Comparison of ENCODE assay signal across 26 cellular contexts in the genomic region with DNA sequence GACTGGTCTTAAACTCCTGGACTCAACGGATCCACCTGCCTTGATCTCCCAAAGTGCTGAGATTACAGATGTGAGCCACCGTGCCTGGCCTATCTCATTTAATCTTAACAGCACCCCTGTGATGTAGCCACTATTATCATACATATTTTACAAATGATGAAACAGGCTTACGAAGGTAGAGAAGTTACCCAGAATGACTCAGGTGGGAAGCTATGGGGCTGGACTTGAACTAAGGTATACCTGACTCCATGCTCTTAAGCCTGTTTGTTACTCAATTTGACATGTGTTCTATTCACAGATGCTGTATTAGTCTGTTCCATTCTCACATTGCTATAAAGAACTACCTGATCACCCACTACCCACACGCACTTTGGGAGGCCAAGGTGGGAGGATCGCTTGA.
"Had no signal": no experiment of that assay in that cellular context is flagged by ENCODE, and none has a peak within 500 bp of the region (broad histone marks: within the 10 kb centered on the region; RNA-seq: fewer than 3 reads in every experiment).

No MANE protein-coding gene starts in this region.

- H3K4me1 ChIP-seq: prostate gland, uterus had no signal

- DNase-seq: hypothalamus; islet precursor cell; left ventricle myocardium inferior; midbrain; mucosa of descending colon; naive thymus-derived CD4-positive, alpha-beta T cell; ovary; retina; right cardiac atrium; stimulated activated CD4-positive, alpha-beta T cell treated with anti-CD3 and anti-CD28 coated beads, Interleukin-12 subunit alpha, Interleukin-12 subunit beta, amount 100 ng/mL, for 4 hours; stimulated activated CD4-positive, alpha-beta T cell treated with anti-CD3 and anti-CD28 coated beads, Interleukin-15, amount 100 ng/mL, for 24 hours; stimulated activated CD4-positive, alpha-beta T cell treated with anti-CD3 and anti-CD28 coated beads, Interleukin-2, amount 100 ng/mL, for 24 hours; stimulated activated CD4-positive, alpha-beta T cell treated with anti-CD3 and anti-CD28 coated beads, Interleukin-4, amount 100 ng/mL, for 1 hour; stimulated activated naive B cell treated with anti-CD40 and anti-IgM and Interleukin-4, amounts not matched to agents 10 μg/mL and 1 μg/mL and 100 μg/mL, for 72 hours; tibial artery; uterus had no signal

- H3K36me3 ChIP-seq: left ventricle myocardium inferior, ovary, prostate gland, suprapubic skin, thoracic aorta, tibial artery, uterus had no signal

- ATAC-seq: mucosa of descending colon; naive thymus-derived CD4-positive, alpha-beta T cell; natural killer cell treated with Interleukin-12 subunit alpha and Interleukin-12 subunit beta and Interleukin-15 and Interleukin-18, amount 100 ng/mL, for 72 hours; right cardiac atrium; sciatic nerve; stimulated activated naive B cell treated with anti-CD40 and anti-IgM and Interleukin-4, amounts not matched to agents 10 μg/mL and 1 μg/mL and 100 μg/mL, for 72 hours had no signal

- H3K4me3 Mint-ChIP-seq: memory B cell; naive thymus-derived CD4-positive, alpha-beta T cell; natural killer cell treated with Interleukin-12 subunit alpha and Interleukin-12 subunit beta and Interleukin-15 and Interleukin-18, amount 100 ng/mL, for 72 hours; stimulated activated naive B cell treated with anti-CD40 and anti-IgM and Interleukin-4, amounts not matched to agents 10 μg/mL and 1 μg/mL and 100 μg/mL, for 72 hours; stimulated activated naive CD8-positive, alpha-beta T cell treated with anti-CD3 and anti-CD28 coated beads, Interleukin-15, Interleukin-2, amounts not matched to agents 100 ng/mL and 50 ng/mL, for 24 hours; type B pancreatic cell had no signal

- H3K27me3 ChIP-seq: ovary, suprapubic skin, tibial artery, uterus had no signal

- H3K4me1 Mint-ChIP-seq: memory B cell; naive thymus-derived CD4-positive, alpha-beta T cell; stimulated activated naive B cell treated with anti-CD40 and anti-IgM and Interleukin-4, amounts not matched to agents 10 μg/mL and 1 μg/mL and 100 μg/mL, for 72 hours had no signal

- H3K27me3 Mint-ChIP-seq: stimulated activated naive CD8-positive, alpha-beta T cell treated with anti-CD3 and anti-CD28 coated beads, Interleukin-15, Interleukin-2, amounts not matched to agents 100 ng/mL and 50 ng/mL, for 24 hours; type B pancreatic cell had no signal

- H3K36me3 Mint-ChIP-seq: natural killer cell treated with Interleukin-12 subunit alpha and Interleukin-12 subunit beta and Interleukin-15 and Interleukin-18, amount 100 ng/mL, for 72 hours; stimulated activated naive B cell treated with anti-CD40 and anti-IgM and Interleukin-4, amounts not matched to agents 10 μg/mL and 1 μg/mL and 100 μg/mL, for 72 hours; type B pancreatic cell had no signal

- H3K27ac ChIP-seq: left ventricle myocardium inferior, ovary, prostate gland, skin epidermis, suprapubic skin, thoracic aorta, tibial artery, uterus had no signal

- H3K27ac Mint-ChIP-seq: memory B cell; naive thymus-derived CD4-positive, alpha-beta T cell; natural killer cell treated with Interleukin-12 subunit alpha and Interleukin-12 subunit beta and Interleukin-15 and Interleukin-18, amount 100 ng/mL, for 72 hours; stimulated activated naive B cell treated with anti-CD40 and anti-IgM and Interleukin-4, amounts not matched to agents 10 μg/mL and 1 μg/mL and 100 μg/mL, for 72 hours; stimulated activated naive CD8-positive, alpha-beta T cell treated with anti-CD3 and anti-CD28 coated beads, Interleukin-15, Interleukin-2, amounts not matched to agents 100 ng/mL and 50 ng/mL, for 24 hours; type B pancreatic cell had no signal

- H3K9me3 Mint-ChIP-seq: natural killer cell treated with Interleukin-12 subunit alpha and Interleukin-12 subunit beta and Interleukin-15 and Interleukin-18, amount 100 ng/mL, for 72 hours; stimulated activated naive CD8-positive, alpha-beta T cell treated with anti-CD3 and anti-CD28 coated beads, Interleukin-15, Interleukin-2, amounts not matched to agents 100 ng/mL and 50 ng/mL, for 24 hours had no signal

- H3K9me3 ChIP-seq: mucosa of descending colon, ovary, prostate gland, suprapubic skin, thoracic aorta, tibial artery, uterus had no signal

- H3K4me3 ChIP-seq: left ventricle myocardium inferior, lung, mucosa of descending colon, ovary, prostate gland, skin epidermis, suprapubic skin, thoracic aorta, tibial artery, uterus had no signal
